Comparison of ENCODE assay signal across 8 cellular contexts in the genomic region with DNA sequence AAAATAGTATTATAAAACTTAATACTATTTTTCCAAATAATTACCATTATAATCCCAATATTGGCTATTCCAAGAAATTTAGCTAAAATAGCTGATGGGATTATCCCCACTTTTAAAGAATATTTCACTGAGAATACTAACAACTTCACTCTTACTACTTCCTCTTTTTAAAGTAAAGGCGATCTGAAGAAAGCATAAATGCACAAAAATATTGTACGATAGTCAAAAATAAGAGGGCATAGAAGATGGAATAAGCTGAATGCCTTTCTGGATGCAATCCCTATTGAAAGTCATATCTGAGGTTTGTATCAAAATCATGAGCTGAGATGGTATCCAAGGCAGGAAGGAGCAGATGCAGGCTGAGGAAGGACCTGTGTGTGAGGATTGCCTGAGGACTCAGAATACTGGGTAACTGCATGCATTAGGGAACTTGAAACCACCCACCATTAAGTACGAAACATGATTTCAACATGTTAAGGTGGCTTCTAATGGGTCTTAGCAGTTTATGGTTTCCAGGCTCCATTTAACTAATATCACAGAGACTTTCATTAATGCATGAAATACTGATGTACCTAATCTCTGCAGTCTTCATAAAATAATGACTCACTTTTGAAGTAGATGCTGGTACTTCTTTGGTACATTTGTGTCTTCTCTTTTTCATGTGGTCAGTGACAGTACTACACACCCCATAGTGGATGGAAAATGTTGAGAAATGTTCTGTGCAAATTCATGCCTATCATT. TPM values are rescaled to one million over a fixed set of nuclear protein-coding genes. Genes with fewer than 3 reads are reported as not detected.
DNase-seq lines count a peak whose midpoint lies in the region; ATAC-seq and TF ChIP-seq lines count a peak whose summit lies in the region.

No MANE protein-coding gene starts in this region.

- TF ChIP-seq CTCF in GM10248 (IDR thresholded peaks at IDR 0.05; ENCODE audit: control extremely low read depth, extremely low read depth, low read depth, missing control alignments) (no peak), IMR-90 (conservative IDR thresholded peaks at IDR 0.05; ENCODE audit: low read depth, low read length) (no peak), chondrocyte (IDR thresholded peaks at IDR 0.05) (peak; percentile 42)

- H2AFZ ChIP-seq in IMR-90 (replicated peaks; ENCODE audit: low read length, poor library complexity) = no peak overlapping the region

- no peak for TF ChIP-seq POLR2A in IMR-90 (IDR thresholded peaks at IDR 0.05; ENCODE audit: low read depth, low read length)

- no peak overlapping the region for H3K4me2 ChIP-seq in IMR-90 (ENCODE audit: low read depth, low read length)

- no peaks in the 10 kb centered on the region for H3K79me1 ChIP-seq in IMR-90 (ENCODE audit: low read depth in 1 of 2, low read length in 2 of 2)

- H3K23ac ChIP-seq in IMR-90 (ENCODE audit: low read depth, low read length) = peak overlapping the region; percentile 17; the same call in 1 of the 2 replicates

- H3K9me3 ChIP-seq in IMR-90 (ENCODE audit: control insufficient read depth, insufficient read depth, low read length) = no peaks in the 10 kb centered on the region

- peaks cover 3% of the 10 kb centered on the region for H3K9me1 ChIP-seq in IMR-90 (ENCODE audit: insufficient read depth, low read length)

- in situ Hi-C loops in IMR-90 (cut with MboI; ENCODE audit: low sequenced_read_pairs) = no loop called here

- DNase-seq in GM10248 (ENCODE audit: extremely low spot score) = peak; percentile 24
- no peak for DNase-seq in IMR-90
- no peak for DNase-seq in chondrocyte (ENCODE audit: low spot score)
- DNase-seq in amniotic stem cell (lab: John Stamatoyannopoulos, UW) = no peak
- no peak for DNase-seq in hippocampal formation (lab: John Stamatoyannopoulos, UW)
- DNase-seq in foreskin melanocyte = no peak
- DNase-seq in NCI-H1436 treated with DMSO at 0.1 percent for 48 hours (lab: John Stamatoyannopoulos, UW) = no peak

- H3K27me3 Mint-ChIP-seq in chondrocyte (ENCODE audit: low read depth) = no peaks in the 10 kb centered on the region

- no peak overlapping the region for H3K56ac ChIP-seq in IMR-90 (ENCODE audit: extremely low read depth, insufficient read depth, low read length)

- no peaks in the 10 kb centered on the region for H3K9me3 Mint-ChIP-seq in chondrocyte (ENCODE audit: low read depth)

- H3K27ac Mint-ChIP-seq in chondrocyte (ENCODE audit: unreplicated experiment) = no peak overlapping the region

- no TSS peak for BruUV-seq in IMR-90 (replicated peaks; lab: Mats Ljungman, UMichigan)

- no peaks in the 10 kb centered on the region for H3K36me3 ChIP-seq in IMR-90 (ENCODE audit: control insufficient read depth, insufficient read depth, low read length)

- no peaks in the 10 kb centered on the region for H3K27me3 ChIP-seq in IMR-90 (ENCODE audit: control insufficient read depth, insufficient read depth, low read length)

- no peak for TF ChIP-seq RAD21 in IMR-90 (IDR thresholded peaks at IDR 0.05; ENCODE audit: low read length)

- H2BK20ac ChIP-seq in IMR-90 (ENCODE audit: low read depth, low read length) = peak overlapping the region; percentile 21; the same call in 1 of the 2 replicates

- peak overlapping the region; percentile 20 to 53; a peak in 2 of 4 replicates for H4K8ac ChIP-seq in IMR-90 (ENCODE audit: low read depth in 2 of 2, low read length in 2 of 2)

- intact Hi-C loops in IMR-90 (cut with micrococcal nuclease) = no loop called here

- H2AK5ac ChIP-seq in IMR-90 (ENCODE audit: low read depth, low read length) = peak overlapping the region; percentile 70; the same call in 1 of the 2 replicates

- WGBS in IMR-90 (ENCODE audit: extremely low coverage in 2 of 2, insufficient read length in 1 of 2), 2 experiments = no CpG with 5 or more reads among the region's 3 CpGs

- CTCF ChIA-PET in GM10248 (lab: Yijun Ruan, JAX) (interaction anchor here (0.7 to 6.5 kb wide), 19 partner anchors 9 to 71 kb away, joined by 3 to 33 read pairs (median 4); no protein-coding TSS in a partner anchor), IMR-90 (lab: Yijun Ruan, JAX) (interaction anchor here (0.9 to 1.5 kb wide), 4 partner anchors 11 to 71 kb away, joined by 3 to 6 read pairs (median 4); no protein-coding TSS in a partner anchor)

- H2BK120ac ChIP-seq in IMR-90 (ENCODE audit: low read depth, low read length) = peak overlapping the region; percentile 47

- peak overlapping the region; percentile 11 for H3K18ac ChIP-seq in IMR-90 (ENCODE audit: low read depth, low read length)

- no peak overlapping the region for H3K4me3 Mint-ChIP-seq in chondrocyte (ENCODE audit: unreplicated experiment)

- no peak overlapping the region for H4K5ac ChIP-seq in IMR-90 (ENCODE audit: low read depth, low read length)

- H3K9ac ChIP-seq in IMR-90 (ENCODE audit: low read depth, low read length) = no peak overlapping the region

- H3K36me3 Mint-ChIP-seq in chondrocyte (ENCODE audit: low read depth) = no peaks in the 10 kb centered on the region

- peaks cover 10% of the 10 kb centered on the region for H3K4me1 ChIP-seq in IMR-90 (ENCODE audit: control insufficient read depth, insufficient read depth, low read length)

- dilution Hi-C loops in IMR-90 (cut with HindIII; ENCODE audit: low sequenced_read_pairs, unreplicated experiment) = no loop called here

- H4K91ac ChIP-seq in IMR-90 (ENCODE audit: insufficient read depth, low read depth, low read length) = peak overlapping the region; percentile 5; the same call in 1 of the 2 replicates

- H3K4me3 ChIP-seq in IMR-90 (ENCODE audit: insufficient read depth, low read depth, low read length) = no peak overlapping the region

- ATAC-seq in GM21526 (IDR thresholded peaks at IDR 0.05; ENCODE audit: low FRiP score, unreplicated experiment) = peak; percentile 65
- ATAC-seq in IMR-90 (ENCODE audit: low read depth) = no peak

- H3K14ac ChIP-seq in IMR-90 (replicated peaks; ENCODE audit: low read depth, low read length) = peak overlapping the region; percentile 54; the same call in 1 of the 2 replicates

- H2AK9ac ChIP-seq in IMR-90 (replicated peaks; ENCODE audit: low read depth, low read length, poor library complexity) = no peak overlapping the region

- H2BK15ac ChIP-seq in IMR-90 (ENCODE audit: low read depth, low read length) = peak overlapping the region; percentile 85; the same call in 2 of the 3 replicates

- peak overlapping the region; percentile 47 for H3K4ac ChIP-seq in IMR-90 (ENCODE audit: low read depth, low read length)

- peaks cover 51% of the 10 kb centered on the region for H3K4me1 Mint-ChIP-seq in chondrocyte (ENCODE audit: low read depth)

- POLR2A ChIA-PET in GM10248 (lab: Yijun Ruan, JAX) (interaction anchor here (0.6 to 1.1 kb wide), 3 partner anchors 8 to 32 kb away, joined by 3 to 4 read pairs (median 3); no protein-coding TSS in a partner anchor), IMR-90 (lab: Charles Lee; ENCODE audit: unreplicated experiment) (no interaction called here)

- H4K20me1 ChIP-seq in IMR-90 (ENCODE audit: insufficient read depth, low read length) = no peaks in the 10 kb centered on the region

- no peak overlapping the region for H2BK5ac ChIP-seq in IMR-90 (ENCODE audit: low read depth, low read length, poor library complexity, severe bottlenecking)

- no peak overlapping the region for H3K27ac ChIP-seq in IMR-90 (ENCODE audit: insufficient read depth, low read length)

TF ChIP-seq in IMR-90, 13 proteins besides CTCF, POLR2A, EP300 and RAD21:
- no peak for TF ChIP-seq MAFK (IDR thresholded peaks at IDR 0.05; ENCODE audit: low read depth, low read length)
- no peak for TF ChIP-seq SMC3 (IDR thresholded peaks at IDR 0.05; ENCODE audit: low read depth, low read length)
- no peak for TF ChIP-seq RFX5 (IDR thresholded peaks at IDR 0.05; ENCODE audit: low read depth, low read length)
- no peak for TF ChIP-seq FOS (IDR thresholded peaks at IDR 0.05; ENCODE audit: low read depth, low read length)
- TF ChIP-seq, protein P1, sequence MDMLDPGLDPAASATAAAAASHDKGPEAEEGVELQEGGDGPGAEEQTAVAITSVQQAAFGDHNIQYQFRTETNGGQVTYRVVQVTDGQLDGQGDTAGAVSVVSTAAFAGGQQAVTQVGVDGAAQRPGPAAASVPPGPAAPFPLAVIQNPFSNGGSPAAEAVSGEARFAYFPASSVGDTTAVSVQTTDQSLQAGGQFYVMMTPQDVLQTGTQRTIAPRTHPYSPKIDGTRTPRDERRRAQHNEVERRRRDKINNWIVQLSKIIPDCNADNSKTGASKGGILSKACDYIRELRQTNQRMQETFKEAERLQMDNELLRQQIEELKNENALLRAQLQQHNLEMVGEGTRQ (IDR thresholded peaks at IDR 0.05; ENCODE audit: low read depth, low read length) = no peak
- TF ChIP-seq MXI1 (IDR thresholded peaks at IDR 0.05; ENCODE audit: borderline replicate concordance, low read depth, low read length) = no peak
- no peak for TF ChIP-seq CHD1 (IDR thresholded peaks at IDR 0.05; ENCODE audit: low read depth, low read length)
- TF ChIP-seq, protein P2, sequence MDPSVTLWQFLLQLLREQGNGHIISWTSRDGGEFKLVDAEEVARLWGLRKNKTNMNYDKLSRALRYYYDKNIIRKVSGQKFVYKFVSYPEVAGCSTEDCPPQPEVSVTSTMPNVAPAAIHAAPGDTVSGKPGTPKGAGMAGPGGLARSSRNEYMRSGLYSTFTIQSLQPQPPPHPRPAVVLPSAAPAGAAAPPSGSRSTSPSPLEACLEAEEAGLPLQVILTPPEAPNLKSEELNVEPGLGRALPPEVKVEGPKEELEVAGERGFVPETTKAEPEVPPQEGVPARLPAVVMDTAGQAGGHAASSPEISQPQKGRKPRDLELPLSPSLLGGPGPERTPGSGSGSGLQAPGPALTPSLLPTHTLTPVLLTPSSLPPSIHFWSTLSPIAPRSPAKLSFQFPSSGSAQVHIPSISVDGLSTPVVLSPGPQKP (IDR thresholded peaks at IDR 0.05; ENCODE audit: borderline replicate concordance, low read depth, low read length) = no peak
- TF ChIP-seq NFE2L2 (IDR thresholded peaks at IDR 0.05; ENCODE audit: low read depth, low read length) = no peak
- no peak for TF ChIP-seq RCOR1 (IDR thresholded peaks at IDR 0.05; ENCODE audit: insufficient replicate concordance, low read length)
- TF ChIP-seq MAZ (IDR thresholded peaks at IDR 0.05; ENCODE audit: borderline replicate concordance, low read depth, low read length) = no peak
- TF ChIP-seq BHLHE40 (IDR thresholded peaks at IDR 0.05; ENCODE audit: low read depth, low read length) = no peak
- no peak for TF ChIP-seq CEBPB (IDR thresholded peaks at IDR 0.05; ENCODE audit: low read depth, low read length)

RNA-seq across cellular contexts. Expression of gene RGS1, which starts 29.6 kb away (rescaled TPM):
- total RNA-seq in IMR-90 (2012; rRNA removed) (not detected in 2 replicates), chondrocyte (not detected in 3 replicates)
- not detected in 2 replicates for polyA plus RNA-seq in IMR-90 (2012; rRNA removed)
- not detected in 2 replicates for polyA plus RNA-seq in IMR-90 (2012; cell fraction: cytosol; rRNA removed)
- polyA plus RNA-seq in IMR-90 (2012; cell fraction: nucleus; rRNA removed; ENCODE audit: low replicate concordance) = not detected in 2 replicates
